Comparison of ENCODE assay signal across 8 cellular contexts in genomic region chr20:41135888-41136243, GRCh38. TPM values are rescaled to one million over a fixed set of nuclear protein-coding genes. Genes with fewer than 3 reads are reported as not detected.
DNase-seq lines count a peak whose midpoint lies in the region; ATAC-seq, FAIRE-seq and TF ChIP-seq lines count a peak whose summit lies in the region.
"Had no signal": no experiment of that assay in that cellular context is flagged by ENCODE, and none has a peak within 500 bp of the region (broad histone marks: within the 10 kb centered on the region; RNA-seq: fewer than 3 reads in every experiment).

No MANE protein-coding gene starts in this region.

- no peaks in the 10 kb centered on the region for H3K9me3 Mint-ChIP-seq in CD8-positive, alpha-beta T cell
- H3K9me3 Mint-ChIP-seq in IgD-negative memory B cell (no peaks in the 10 kb centered on the region), nephron progenitor cell (no peaks in the 10 kb centered on the region)

- H3K9ac ChIP-seq in GM12878 (ENCODE audit: control insufficient read depth, insufficient read depth, low read length), result no peak overlapping the region

- no peak overlapping the region for H2AFZ ChIP-seq in GM12878 (ENCODE audit: control insufficient read depth, low read depth, low read length)

- no peak overlapping the region for H3K4me2 ChIP-seq in GM12878 (ENCODE audit: control insufficient read depth, insufficient read depth)

- H3K27ac ChIP-seq in CD8-positive, alpha-beta T cell (ENCODE audit: low read depth, low read length), result no peak overlapping the region
- H3K27ac ChIP-seq in GM12878 (ENCODE audit: control insufficient read depth, insufficient read depth), result no peak overlapping the region

- no peaks in the 10 kb centered on the region for H4K20me1 ChIP-seq in GM12878 (ENCODE audit: control insufficient read depth, insufficient read depth)

- ATAC-seq in CD8-positive, alpha-beta T cell, result no peak
- ATAC-seq in GM12878, result no peak
- no peak for ATAC-seq in HG02885 (IDR thresholded peaks at IDR 0.05; ENCODE audit: poor library complexity, unreplicated experiment)

- no peak for TF ChIP-seq RAD21 in GM12878 (IDR thresholded peaks at IDR 0.05; ENCODE audit: insufficient read depth, low read depth, low read length)

- SMC1A ChIA-PET in GM12878 (lab: Charles Lee; ENCODE audit: uncharacterized antibody, unreplicated experiment), result interaction anchor here (1.0 to 4.8 kb wide), 22 partner anchors 8 to 205 kb away, joined by 3 to 70 read pairs (median 4); partner anchors contain the start of gene LPIN3

- intact Hi-C loops in CD8-positive, alpha-beta T cell (cut with DNase I, micrococcal nuclease), result loop anchor here (1.0 to 10.0 kb wide), 9 partner anchors 36 to 556 kb away; partner anchors contain the start of genes CHD6 (in 2 of the 2), LPIN3 (in 2 of the 2) and ZHX3 (in 1 of the 2)
- intact Hi-C loops in GM12878 (cut with micrococcal nuclease; ENCODE audit: unreplicated experiment), result loop anchor here (1.0 to 5.0 kb wide), 3 partner anchors 96 to 204 kb away; partner anchors contain the start of genes LPIN3 and ZHX3

- no peak for DNase-seq in CD8-positive, alpha-beta T cell
- DNase-seq in GM12878 (ENCODE audit: low read depth, low spot score) (no peak), nephron progenitor cell (no peak), H54 (ENCODE audit: insufficient read length, low spot score) (no peak)
- no peak for DNase-seq in stimulated activated CD4-positive, alpha-beta T cell treated with anti-CD3 and anti-CD28 coated beads, Interleukin-2, amount 100 ng/mL, for 48 hours
- DNase-seq: DMS79 had no signal

- peaks cover 19% of the 10 kb centered on the region for H3K36me3 Mint-ChIP-seq in CD8-positive, alpha-beta T cell
- H3K36me3 Mint-ChIP-seq in IgD-negative memory B cell, result no peaks in the 10 kb centered on the region
- peaks cover 18% of the 10 kb centered on the region for H3K36me3 Mint-ChIP-seq in nephron progenitor cell (ENCODE audit: low read depth)

- in situ Hi-C loops in GM12878 (cut with MboI), result no loop called here

- CTCF ChIA-PET in CD8-positive, alpha-beta T cell (lab: Charles Lee), result interaction anchor here (0.6 to 9.7 kb wide), 45 partner anchors 10 to 215 kb away, joined by 3 to 165 read pairs (median 6); partner anchors contain the start of gene LPIN3
- CTCF ChIA-PET in GM12878 (lab: Yijun Ruan, JAX), result interaction anchor here (0.6 to 6.2 kb wide), 40 partner anchors 8 to 276 kb away, joined by 3 to 110 read pairs (median 8); partner anchors contain the start of gene LPIN3

- no peak for TF ChIP-seq EP300 in GM12878 (IDR thresholded peaks at IDR 0.05; ENCODE audit: borderline replicate concordance in 1 of 2, control insufficient read depth in 1 of 2, low read depth in 2 of 2, low read length in 2 of 2)

- H3K79me2 ChIP-seq in GM12878 (ENCODE audit: control insufficient read depth, insufficient read depth, low read length), result peaks cover 39% of the 10 kb centered on the region

- peaks cover 47% of the 10 kb centered on the region for H3K4me1 ChIP-seq in CD8-positive, alpha-beta T cell (ENCODE audit: insufficient read depth, low read length)
- H3K4me1 ChIP-seq in GM12878 (ENCODE audit: control insufficient read depth, insufficient read depth, low read length), result peaks cover 51% of the 10 kb centered on the region

- peak overlapping the region; percentile 72 for H3K4me3 ChIP-seq in CD8-positive, alpha-beta T cell (ENCODE audit: low read depth, low read length)
- no peak overlapping the region for H3K4me3 ChIP-seq in GM12878

- TF ChIP-seq CTCF in CD8-positive, alpha-beta T cell (IDR thresholded peaks at IDR 0.05), result no peak
- TF ChIP-seq CTCF in GM12878 (IDR thresholded peaks at IDR 0.05 in 2 of 3, conservative IDR thresholded peaks at IDR 0.05 in 1 of 3; ENCODE audit: control insufficient read depth in 2 of 3, extremely low read depth in 1 of 3, insufficient read depth in 1 of 3, low read depth in 3 of 3, low read length in 3 of 3), result no peak
- TF ChIP-seq CTCF in nephron progenitor cell (IDR thresholded peaks at IDR 0.05), result no peak

- H3K9me3 ChIP-seq in CD8-positive, alpha-beta T cell (ENCODE audit: low read length), result no peaks in the 10 kb centered on the region
- no peaks in the 10 kb centered on the region for H3K9me3 ChIP-seq in GM12878 (replicated peaks; ENCODE audit: control insufficient read depth, insufficient read depth, low read length)

- no peaks in the 10 kb centered on the region for H3K27me3 Mint-ChIP-seq in CD8-positive, alpha-beta T cell (ENCODE audit: low read depth)
- no peaks in the 10 kb centered on the region for H3K27me3 Mint-ChIP-seq in IgD-negative memory B cell
- no peaks in the 10 kb centered on the region for H3K27me3 Mint-ChIP-seq in nephron progenitor cell (ENCODE audit: low read depth, poor library complexity)

- BruUV-seq in GM12878 (replicated peaks; lab: Mats Ljungman, UMichigan), result no TSS peak

- peak overlapping the region; percentile 92 for H3K4me3 Mint-ChIP-seq in CD8-positive, alpha-beta T cell
- H3K4me3 Mint-ChIP-seq in IgD-negative memory B cell (peak overlapping the region; percentile 84 to 93 (median 88)), nephron progenitor cell (peak overlapping the region; percentile 85)

- peak overlapping the region; percentile 93 for H3K27ac Mint-ChIP-seq in CD8-positive, alpha-beta T cell
- H3K27ac Mint-ChIP-seq in IgD-negative memory B cell, result peak overlapping the region; percentile 29 to 89 (median 89)
- peak overlapping the region; percentile 15 for H3K27ac Mint-ChIP-seq in nephron progenitor cell

- POLR2A ChIA-PET in CD8-positive, alpha-beta T cell (lab: Charles Lee), result interaction anchor here (0.7 to 14.1 kb wide), 8 partner anchors 11 to 202 kb away, joined by 3 to 317 read pairs (median 3); no protein-coding TSS in a partner anchor
- POLR2A ChIA-PET in GM12878 (lab: Charles Lee), result interaction anchor here (1.2 to 5.3 kb wide), 2 partner anchors 21 to 37 kb away, joined by 4 to 29 read pairs; no protein-coding TSS in a partner anchor

- WGBS in GM12878 (ENCODE audit: insufficient coverage, insufficient replicate concordance, low lambda C conversion rate, missing lambda C conversion rate), result 83% methylated on average over 1 of the region's 1 CpG

- no peaks in the 10 kb centered on the region for H3K36me3 ChIP-seq in CD8-positive, alpha-beta T cell (ENCODE audit: insufficient read depth, low read length)
- H3K36me3 ChIP-seq in GM12878 (ENCODE audit: control insufficient read depth in 2 of 2, insufficient read depth in 2 of 2, low read length in 1 of 2), result no peaks in the 10 kb centered on the region

- no peak for FAIRE-seq in GM12878 (lab: Jason Lieb, UNC)
- FAIRE-seq in H54 (lab: Jason Lieb, UNC), result no peak

- H3K4me1 Mint-ChIP-seq in CD8-positive, alpha-beta T cell (ENCODE audit: low read depth), result peaks cover 52% of the 10 kb centered on the region
- H3K4me1 Mint-ChIP-seq in IgD-negative memory B cell (peaks cover 38 to 39% (median 39%) of the 10 kb centered on the region in 3 donors), nephron progenitor cell (peaks cover 41% of the 10 kb centered on the region)

- TF ChIP-seq POLR2A in GM12878 (IDR thresholded peaks at IDR 0.05; ENCODE audit: low read depth, low read length), result no peak
- no peak for TF ChIP-seq POLR2A in H54 (IDR thresholded peaks at IDR 0.05; ENCODE audit: low read depth, low read length)

- RAD21 ChIA-PET in GM12878 (lab: Charles Lee; ENCODE audit: unreplicated experiment), result interaction anchor here (0.7 to 7.8 kb wide), 22 partner anchors 8 to 204 kb away, joined by 3 to 72 read pairs (median 6); no protein-coding TSS in a partner anchor

- no peaks in the 10 kb centered on the region for H3K27me3 ChIP-seq in CD8-positive, alpha-beta T cell (ENCODE audit: insufficient read depth, low read length)
- no peaks in the 10 kb centered on the region for H3K27me3 ChIP-seq in GM12878 (replicated peaks in 1 of 2; ENCODE audit: control insufficient read depth in 2 of 2, insufficient read depth in 2 of 2, low read length in 1 of 2)

TF ChIP-seq in GM12878, 131 proteins besides CTCF, POLR2A, EP300 and RAD21:
- TF ChIP-seq MEF2B (IDR thresholded peaks at IDR 0.05; ENCODE audit: partially characterized antibody, poor library complexity, severe bottlenecking) (no peak), PKNOX1 (IDR thresholded peaks at IDR 0.05) (peak; percentile 12; the same call in 1 of the 2 replicates), NFXL1 (IDR thresholded peaks at IDR 0.05; ENCODE audit: borderline replicate concordance) (no peak)

RNA-seq across cellular contexts. Expression of gene PLCG1, which starts 1.5 kb away (rescaled TPM):
- 100 to 1,000 TPM; 335 to 366 TPM for total RNA-seq in CD8-positive, alpha-beta T cell
- polyA plus RNA-seq in IgD-negative memory B cell, result 12.8 TPM
- total RNA-seq in GM12878 (2013; cell fraction: nucleolus; rRNA removed), result 292 and 309 TPM in 2 replicates
- total RNA-seq in GM12878 (2014; rRNA removed), result 48.4 and 55.4 TPM in 2 replicates
- 39.3 and 39.5 TPM in 2 replicates for total RNA-seq in GM12878 (2014; rRNA removed; fragmentation: Illumina TruSeq; extraction: Trizol)
- 78.6 and 85.4 TPM in 2 replicates for total RNA-seq in GM12878 (2021)
- 53.5 TPM for polyA plus RNA-seq in GM12878 (2011; ENCODE audit: low read depth)
- polyA plus RNA-seq in GM12878 (2011; rRNA removed), result 61.7 and 114 TPM in 2 replicates
- polyA plus RNA-seq in GM12878 (2011; cell fraction: cytosol; rRNA removed), result 117 and 135 TPM in 2 replicates
- 795 and 878 TPM in 2 replicates for polyA plus RNA-seq in GM12878 (2011; cell fraction: nucleus; rRNA removed)
- 67.5 and 102 TPM in 2 replicates for polyA plus RNA-seq in GM12878 (2012)
- polyA plus RNA-seq in GM12878 (2014; fragmentation: Illumina TruSeq; extraction: Trizol), result 29.2 and 51.0 TPM in 2 replicates
- 1 to 10 TPM; 2.6 to 3.0 TPM for polyA plus RNA-seq in GM12878 (2014; fragmentation: Nextera tagmentation; extraction: Ambion mirVana)
- 70.4 and 85.0 TPM in 2 replicates for polyA plus RNA-seq in GM12878 (2014; rRNA removed)
- polyA plus RNA-seq in GM12878 (2016; fragmentation: Nextera tagmentation; extraction: Ambion mirVana), result 10 to 100 TPM; 12.8 to 13.0 TPM
- 123 and 185 TPM in 2 replicates for polyA minus RNA-seq in GM12878 (2011; rRNA and poly(A)+ RNA removed)
- polyA minus RNA-seq in GM12878 (2011; cell fraction: cytosol; rRNA and poly(A)+ RNA removed), result 60.8 and 65.4 TPM in 2 replicates
- 200 and 222 TPM in 2 replicates for polyA minus RNA-seq in GM12878 (2011; cell fraction: nucleus; rRNA and poly(A)+ RNA removed)

Comparison
In these comparisons a context has a peak if more than half of its experiments do, and no peak if none do; other contexts are left out.
1. H3K27ac Mint-ChIP-seq: peak in every context shown above with its lines; median percentile 93 in CD8-positive, alpha-beta T cell; 89 in IgD-negative memory B cell; 15 in nephron progenitor cell.